Comparison of ENCODE assay signal across 19 cellular contexts in the genomic region with DNA sequence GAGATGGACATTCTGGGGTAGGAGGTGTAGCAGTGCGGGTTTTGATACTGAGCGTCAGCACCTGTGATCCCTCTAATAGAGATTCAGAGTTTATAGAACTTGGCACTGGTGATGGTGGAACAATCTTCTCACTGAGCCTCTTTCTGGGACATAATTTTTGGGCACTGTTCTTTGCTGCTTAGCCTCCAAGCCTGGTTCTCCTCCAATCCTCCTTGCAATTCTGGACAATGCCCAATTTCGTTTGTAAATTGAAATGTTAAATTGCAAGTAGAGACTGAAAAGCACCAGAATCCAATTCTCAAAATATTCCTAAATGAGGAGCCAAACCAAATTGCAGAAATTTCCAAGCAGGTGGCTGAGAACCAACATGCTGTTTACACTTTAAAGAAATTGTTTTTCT.
DNase-seq lines count a peak whose midpoint lies in the region; ATAC-seq and TF ChIP-seq lines count a peak whose summit lies in the region.
"Had no signal": no experiment of that assay in that cellular context is flagged by ENCODE, and none has a peak within 500 bp of the region (broad histone marks: within the 10 kb centered on the region; RNA-seq: fewer than 3 reads in every experiment).

No MANE protein-coding gene starts in this region.

- H3K4me3 ChIP-seq in gastroesophageal sphincter = no peak overlapping the region
- H3K4me3 ChIP-seq: SJCRH30 had no signal

- no peak for TF ChIP-seq CTCF in gastroesophageal sphincter (IDR thresholded peaks at IDR 0.05)

- WGBS in gastroesophageal sphincter (ENCODE audit: low coverage in 1 of 2), 2 donors = 46 to 67% methylated on average over 2 to 3 of the region's 3 CpGs

- intact Hi-C loops in Right ventricle myocardium inferior (cut with DNase I) = no loop called here
- intact Hi-C loops in cardiac septum (cut with DNase I) = no loop called here

- H3K9me3 ChIP-seq in gastroesophageal sphincter = no peaks in the 10 kb centered on the region
- H3K9me3 ChIP-seq: SJCRH30 had no signal

- TF ChIP-seq POLR2A in gastroesophageal sphincter (IDR thresholded peaks at IDR 0.05) = no peak

- H3K4me1 ChIP-seq in gastroesophageal sphincter = peaks cover 0 to 15% (median 3%) of the 10 kb centered on the region in 3 donors
- H3K4me1 ChIP-seq: SJCRH30 had no signal

- H3K36me3 ChIP-seq in gastroesophageal sphincter = no peaks in the 10 kb centered on the region
- H3K36me3 ChIP-seq: SJCRH30 had no signal

- DNase-seq in Right ventricle myocardium inferior (ENCODE audit: missing footprints) = no peak
- no peak for DNase-seq in cardiac septum (ENCODE audit: low spot score)
- peak; percentile 65 for DNase-seq in middle frontal gyrus (ENCODE audit: extremely low spot score, low spot score)
- DNase-seq in foreskin melanocyte = no peak
- no peak for DNase-seq in HUDEP-2 (lab: John Stamatoyannopoulos, UW; ENCODE audit: unreplicated experiment in 76 of 76)
- DNase-seq: Calu3, DMS79 treated with DMSO at 0.1 percent for 48 hours, MV-4-11, NCI-H1105, NCI-H1436 treated with DMSO at 0.1 percent for 48 hours, NCI-H1930, NCI-H2107, NCI-H524 treated with DMSO at 0.1 percent for 48 hours, NCI-H774, SJCRH30 had no signal

- TF ChIP-seq EP300 in gastroesophageal sphincter (IDR thresholded peaks at IDR 0.05) = no peak

- H3K27me3 ChIP-seq in gastroesophageal sphincter = no peaks in the 10 kb centered on the region
- H3K27me3 ChIP-seq: SJCRH30 had no signal

- ATAC-seq in Right ventricle myocardium inferior (peak; percentile 63), gastroesophageal sphincter (peak; percentile 28), HG02973 (IDR thresholded peaks at IDR 0.05; ENCODE audit: unreplicated experiment) (no peak)
- ATAC-seq: HepG2 had no signal

- H3K27ac ChIP-seq in gastroesophageal sphincter = no peak overlapping the region
- H3K27ac ChIP-seq: 22Rv1, SJCRH30 had no signal
